8 cellular contexts compared by ENCODE assay signal in the genomic region with DNA sequence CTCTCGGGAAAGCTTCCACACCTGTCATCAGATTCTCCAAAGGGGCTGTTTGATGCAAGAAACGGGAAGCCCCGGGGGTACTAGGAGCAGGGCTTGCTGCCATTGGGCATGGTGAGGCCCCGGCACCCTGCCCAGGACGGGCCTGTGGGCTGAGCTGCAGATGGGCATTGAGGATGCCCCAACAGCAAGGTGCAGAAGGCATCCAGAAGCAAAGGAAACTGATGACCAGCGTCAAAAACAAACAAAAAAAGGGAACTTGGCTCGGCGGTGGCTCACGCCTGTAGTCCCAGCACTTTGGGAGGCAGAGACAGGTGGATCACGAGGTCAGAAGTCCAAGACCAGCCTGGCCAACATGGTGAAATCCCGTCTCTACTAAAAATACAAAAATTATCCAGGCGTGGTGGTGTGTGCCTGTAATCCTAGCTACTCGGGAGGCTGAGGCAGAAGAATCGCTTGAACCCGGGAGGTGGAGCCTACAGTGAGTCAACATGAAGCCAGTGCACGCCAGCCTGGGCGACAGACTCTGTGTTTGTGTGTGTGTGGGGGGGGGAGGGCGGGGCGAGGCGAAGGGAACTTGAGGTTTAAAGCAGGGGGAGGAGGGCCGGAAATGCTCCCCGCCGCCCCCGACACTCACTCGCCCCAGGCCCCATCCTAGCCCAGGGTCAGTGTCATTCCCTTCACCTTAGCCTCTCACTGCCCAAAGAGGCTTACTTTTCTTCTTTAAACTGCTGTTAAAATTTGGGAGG. TPM values are rescaled to one million over a fixed set of nuclear protein-coding genes. Genes with fewer than 3 reads are reported as not detected.
DNase-seq lines count a peak whose midpoint lies in the region; ATAC-seq and TF ChIP-seq lines count a peak whose summit lies in the region.

No MANE protein-coding gene starts in this region.

- H3K4me3 ChIP-seq in A673 (ENCODE audit: low read depth, low read length, poor library complexity, severe bottlenecking): peak overlapping the region; percentile 76
- H3K4me3 ChIP-seq in MM.1S (ENCODE audit: low read length): no peak overlapping the region

- H4K20me1 ChIP-seq in MM.1S (ENCODE audit: insufficient read depth, low read length): no peaks in the 10 kb centered on the region

- H3K4me2 ChIP-seq in MM.1S (ENCODE audit: low read depth, low read length): no peak overlapping the region

- no peaks in the 10 kb centered on the region for H3F3A ChIP-seq in MM.1S (ENCODE audit: insufficient read depth, low read length)

- POLR2A ChIA-PET in A673 (lab: Charles Lee; ENCODE audit: low non-redundant PET): interaction anchor here (0.6 kb wide), 1 partner anchor 180 kb away, joined by 3 read pairs; no protein-coding TSS in a partner anchor

- BruUV-seq in A673 (replicated peaks; lab: Mats Ljungman, UMichigan): TSS peak; percentile 26

- DNase-seq in A673 (ENCODE audit: low spot score) (no peak), MV-4-11 (lab: John Stamatoyannopoulos, UW) (peak; percentile 68), left ventricle myocardium superior (peak; percentile 49), MM.1S (no peak), SHP77 (lab: John Stamatoyannopoulos, UW) (no peak)
- peak; percentile 81 for DNase-seq in activated T-cell treated with anti-CD3 and anti-CD28 coated beads, Interleukin-2, amount 50 U/mL, for 48 hours
- DNase-seq in stimulated activated CD4-positive, alpha-beta T cell treated with anti-CD3 and anti-CD28 coated beads, Interleukin-1b, Interleukin-23, amount 100 ng/mL, for 48 hours: peak; percentile 84

- no peak overlapping the region for H2AFZ ChIP-seq in MM.1S (ENCODE audit: low read length)

- TF ChIP-seq CTCF in A673 (conservative IDR thresholded peaks at IDR 0.05; ENCODE audit: low read depth, low read length): no peak
- no peak for TF ChIP-seq CTCF in MM.1S (IDR thresholded peaks at IDR 0.05; ENCODE audit: low read length)

- no peak overlapping the region for H3K9ac ChIP-seq in MM.1S (ENCODE audit: low read length)

- H3K27ac ChIP-seq in A673 (ENCODE audit: low read depth, low read length, poor library complexity, severe bottlenecking): peak overlapping the region; percentile 82
- H3K27ac ChIP-seq in MM.1S (ENCODE audit: low read length): no peak overlapping the region

- H3K9me3 ChIP-seq in A673 (ENCODE audit: low read depth, low read length, poor library complexity, severe bottlenecking): no peaks in the 10 kb centered on the region
- no peaks in the 10 kb centered on the region for H3K9me3 ChIP-seq in MM.1S (replicated peaks; ENCODE audit: insufficient read depth, low read length)

- no peaks in the 10 kb centered on the region for H3K79me2 ChIP-seq in MM.1S (ENCODE audit: low read length)

- H3K9me2 ChIP-seq in MM.1S (replicated peaks; ENCODE audit: insufficient read depth, low read length): no peaks in the 10 kb centered on the region

- H3K36me3 ChIP-seq in A673 (ENCODE audit: insufficient read depth, low read length, poor library complexity, severe bottlenecking) (peaks cover 8% of the 10 kb centered on the region), MM.1S (replicated peaks; ENCODE audit: insufficient read depth, low read length) (no peaks in the 10 kb centered on the region)

- H3K4me1 ChIP-seq in A673 (ENCODE audit: insufficient read depth, low read length, poor library complexity, severe bottlenecking): peaks cover 37% of the 10 kb centered on the region
- peaks cover 5% of the 10 kb centered on the region for H3K4me1 ChIP-seq in MM.1S (ENCODE audit: low read length)

- ATAC-seq in left ventricle myocardium superior (no peak), GM21717 (IDR thresholded peaks at IDR 0.05; ENCODE audit: unreplicated experiment) (no peak)

- H3K27me3 ChIP-seq in A673 (replicated peaks; ENCODE audit: insufficient read depth, low read depth, low read length, poor library complexity) (no peaks in the 10 kb centered on the region), MM.1S (replicated peaks; ENCODE audit: insufficient read depth, low read length) (no peaks in the 10 kb centered on the region)

- CTCF ChIA-PET in A673 (lab: Charles Lee): interaction anchor here (0.7 kb wide), 1 partner anchor 40 kb away, joined by 3 read pairs; no protein-coding TSS in a partner anchor

- intact Hi-C loops in A673 (cut with micrococcal nuclease; ENCODE audit: unreplicated experiment) (loop anchor here (2.0 kb wide), 1 partner anchor 133 kb away; no protein-coding TSS in a partner anchor), left ventricle myocardium superior (cut with micrococcal nuclease) (no loop called here)

RNA-seq across cellular contexts. Expression of gene LIMD2, which starts 1.7 kb away (rescaled TPM):
- total RNA-seq in A673 (2021) (119 and 127 TPM in 2 replicates), left ventricle myocardium superior (4.7 TPM)

RNA-seq across cellular contexts. Expression of gene STRADA, which starts 39.9 kb away (rescaled TPM):
- total RNA-seq in A673 (2021) (56.3 and 62.8 TPM in 2 replicates), left ventricle myocardium superior (16.0 TPM)

Comparison
In these comparisons a context has a peak if more than half of its experiments do, and no peak if none do; other contexts are left out.
1. DNase-seq: peak in MV-4-11 (single experiment), activated T-cell treated with anti-CD3 and anti-CD28 coated beads, Interleukin-2, amount 50 U/mL, for 48 hours (2 of 2), left ventricle myocardium superior (single experiment) and stimulated activated CD4-positive, alpha-beta T cell treated with anti-CD3 and anti-CD28 coated beads, Interleukin-1b, Interleukin-23, amount 100 ng/mL, for 48 hours (single experiment); none in A673 (single experiment), MM.1S (single experiment) and SHP77 (0 of 2).
2. RNA of gene LIMD2, which starts 1.7 kb away (total RNA-seq): 119 to 127 TPM in A673; 4.7 TPM in left ventricle myocardium superior (single experiment); every median in the first group is over 10 times any median in the second.